Comparison of ENCODE assay signal across 2 cellular contexts in the genomic region with DNA sequence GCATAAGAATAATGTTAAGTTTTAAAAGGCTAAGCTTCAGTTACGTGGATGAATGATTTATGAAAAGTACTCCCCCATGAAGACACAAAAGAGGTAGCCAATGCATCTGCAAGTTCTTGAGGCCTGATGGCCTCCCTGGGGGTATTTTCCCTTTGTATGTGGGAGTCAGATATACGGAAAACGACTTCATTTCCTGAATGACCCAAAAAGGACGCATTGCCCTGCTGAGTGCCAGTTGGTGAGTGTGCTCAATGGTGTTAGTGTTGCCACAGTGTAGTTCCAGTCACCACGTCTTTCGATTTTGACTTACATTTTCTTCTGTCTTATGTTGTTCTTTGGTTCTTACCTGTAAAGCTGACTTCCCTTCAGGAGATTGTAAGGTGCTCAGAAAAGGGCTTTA.
TF ChIP-seq lines count a peak whose summit lies in the region.

No MANE protein-coding gene starts in this region.

TF ChIP-seq in HEK293, 187 proteins besides CTCF, POLR2A, EP300 and RAD21:
- TF ChIP-seq GLIS1 (tag by site-specific recombination; IDR thresholded peaks at IDR 0.05) (peak; percentile 33; the same call in 1 of the 2 replicates), FEZF1 (tag by site-specific recombination; IDR thresholded peaks at IDR 0.05) (0 out of 2 replicates have a peak, but pooled peaks have one; percentile 39)
- TF ChIP-seq, protein P1, sequence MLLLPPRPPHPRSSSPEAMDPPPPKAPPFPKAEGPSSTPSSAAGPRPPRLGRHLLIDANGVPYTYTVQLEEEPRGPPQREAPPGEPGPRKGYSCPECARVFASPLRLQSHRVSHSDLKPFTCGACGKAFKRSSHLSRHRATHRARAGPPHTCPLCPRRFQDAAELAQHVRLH (tag by site-specific recombination; IDR thresholded peaks at IDR 0.05): no peak
- TF ChIP-seq, protein P2, sequence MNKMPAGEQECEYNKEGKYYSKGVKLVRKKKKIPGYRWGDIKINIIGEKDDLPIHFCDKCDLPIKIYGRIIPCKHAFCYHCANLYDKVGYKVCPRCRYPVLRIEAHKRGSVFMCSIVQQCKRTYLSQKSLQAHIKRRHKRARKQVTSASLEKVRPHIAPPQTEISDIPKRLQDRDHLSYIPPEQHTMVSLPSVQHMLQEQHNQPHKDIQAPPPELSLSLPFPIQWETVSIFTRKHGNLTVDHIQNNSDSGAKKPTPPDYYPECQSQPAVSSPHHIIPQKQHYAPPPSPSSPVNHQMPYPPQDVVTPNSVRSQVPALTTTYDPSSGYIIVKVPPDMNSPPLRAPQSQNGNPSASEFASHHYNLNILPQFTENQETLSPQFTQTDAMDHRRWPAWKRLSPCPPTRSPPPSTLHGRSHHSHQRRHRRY (tag by site-specific recombination; IDR thresholded peaks at IDR 0.05): no peak
- TF ChIP-seq, protein P3, sequence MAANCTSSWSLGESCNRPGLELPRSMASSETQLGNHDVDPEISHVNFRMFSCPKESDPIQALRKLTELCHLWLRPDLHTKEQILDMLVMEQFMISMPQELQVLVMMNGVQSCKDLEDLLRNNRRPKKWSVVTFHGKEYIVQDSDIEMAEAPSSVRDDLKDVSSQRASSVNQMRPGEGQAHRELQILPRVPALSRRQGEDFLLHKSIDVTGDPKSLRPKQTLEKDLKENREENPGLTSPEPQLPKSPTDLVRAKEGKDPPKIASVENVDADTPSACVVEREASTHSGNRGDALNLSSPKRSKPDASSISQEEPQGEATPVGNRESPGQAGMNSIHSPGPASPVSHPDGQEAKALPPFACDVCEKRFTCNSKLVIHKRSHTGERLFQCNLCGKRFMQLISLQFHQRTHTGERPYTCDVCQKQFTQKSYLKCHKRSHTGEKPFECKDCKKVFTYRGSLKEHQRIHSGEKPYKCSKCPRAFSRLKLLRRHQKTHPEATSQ (tag by site-specific recombination; IDR thresholded peaks at IDR 0.05): no peak

TF ChIP-seq in GM12878, 131 proteins besides CTCF, POLR2A, EP300 and RAD21:
- TF ChIP-seq SRF (IDR thresholded peaks at IDR 0.05; ENCODE audit: low read depth in 2 of 2, low read length in 2 of 2) (peak; percentile 40 to 67; a peak in 2 of 4 replicates), MTA2 (IDR thresholded peaks at IDR 0.05; ENCODE audit: low read depth) (0 out of 2 replicates have a peak, but pooled peaks have one; percentile 8), WRNIP1 (IDR thresholded peaks at IDR 0.05; ENCODE audit: borderline replicate concordance, low read depth, low read length) (peak; percentile 78; the same call in 1 of the 2 replicates), POLR2AphosphoS5 (IDR thresholded peaks at IDR 0.05; ENCODE audit: low read length) (peak; percentile 50; the same call in 1 of the 2 replicates)
- TF ChIP-seq, protein P4, sequence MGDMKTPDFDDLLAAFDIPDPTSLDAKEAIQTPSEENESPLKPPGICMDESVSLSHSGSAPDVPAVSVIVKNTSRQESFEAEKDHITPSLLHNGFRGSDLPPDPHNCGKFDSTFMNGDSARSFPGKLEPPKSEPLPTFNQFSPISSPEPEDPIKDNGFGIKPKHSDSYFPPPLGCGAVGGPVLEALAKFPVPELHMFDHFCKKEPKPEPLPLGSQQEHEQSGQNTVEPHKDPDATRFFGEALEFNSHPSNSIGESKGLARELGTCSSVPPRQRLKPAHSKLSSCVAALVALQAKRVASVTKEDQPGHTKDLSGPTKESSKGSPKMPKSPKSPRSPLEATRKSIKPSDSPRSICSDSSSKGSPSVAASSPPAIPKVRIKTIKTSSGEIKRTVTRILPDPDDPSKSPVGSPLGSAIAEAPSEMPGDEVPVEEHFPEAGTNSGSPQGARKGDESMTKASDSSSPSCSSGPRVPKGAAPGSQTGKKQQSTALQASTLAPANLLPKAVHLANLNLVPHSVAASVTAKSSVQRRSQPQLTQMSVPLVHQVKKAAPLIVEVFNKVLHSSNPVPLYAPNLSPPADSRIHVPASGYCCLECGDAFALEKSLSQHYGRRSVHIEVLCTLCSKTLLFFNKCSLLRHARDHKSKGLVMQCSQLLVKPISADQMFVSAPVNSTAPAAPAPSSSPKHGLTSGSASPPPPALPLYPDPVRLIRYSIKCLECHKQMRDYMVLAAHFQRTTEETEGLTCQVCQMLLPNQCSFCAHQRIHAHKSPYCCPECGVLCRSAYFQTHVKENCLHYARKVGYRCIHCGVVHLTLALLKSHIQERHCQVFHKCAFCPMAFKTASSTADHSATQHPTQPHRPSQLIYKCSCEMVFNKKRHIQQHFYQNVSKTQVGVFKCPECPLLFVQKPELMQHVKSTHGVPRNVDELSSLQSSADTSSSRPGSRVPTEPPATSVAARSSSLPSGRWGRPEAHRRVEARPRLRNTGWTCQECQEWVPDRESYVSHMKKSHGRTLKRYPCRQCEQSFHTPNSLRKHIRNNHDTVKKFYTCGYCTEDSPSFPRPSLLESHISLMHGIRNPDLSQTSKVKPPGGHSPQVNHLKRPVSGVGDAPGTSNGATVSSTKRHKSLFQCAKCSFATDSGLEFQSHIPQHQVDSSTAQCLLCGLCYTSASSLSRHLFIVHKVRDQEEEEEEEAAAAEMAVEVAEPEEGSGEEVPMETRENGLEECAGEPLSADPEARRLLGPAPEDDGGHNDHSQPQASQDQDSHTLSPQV (IDR thresholded peaks at IDR 0.05): no peak; the same call in 1 of the 2 replicates
- TF ChIP-seq, protein P5, sequence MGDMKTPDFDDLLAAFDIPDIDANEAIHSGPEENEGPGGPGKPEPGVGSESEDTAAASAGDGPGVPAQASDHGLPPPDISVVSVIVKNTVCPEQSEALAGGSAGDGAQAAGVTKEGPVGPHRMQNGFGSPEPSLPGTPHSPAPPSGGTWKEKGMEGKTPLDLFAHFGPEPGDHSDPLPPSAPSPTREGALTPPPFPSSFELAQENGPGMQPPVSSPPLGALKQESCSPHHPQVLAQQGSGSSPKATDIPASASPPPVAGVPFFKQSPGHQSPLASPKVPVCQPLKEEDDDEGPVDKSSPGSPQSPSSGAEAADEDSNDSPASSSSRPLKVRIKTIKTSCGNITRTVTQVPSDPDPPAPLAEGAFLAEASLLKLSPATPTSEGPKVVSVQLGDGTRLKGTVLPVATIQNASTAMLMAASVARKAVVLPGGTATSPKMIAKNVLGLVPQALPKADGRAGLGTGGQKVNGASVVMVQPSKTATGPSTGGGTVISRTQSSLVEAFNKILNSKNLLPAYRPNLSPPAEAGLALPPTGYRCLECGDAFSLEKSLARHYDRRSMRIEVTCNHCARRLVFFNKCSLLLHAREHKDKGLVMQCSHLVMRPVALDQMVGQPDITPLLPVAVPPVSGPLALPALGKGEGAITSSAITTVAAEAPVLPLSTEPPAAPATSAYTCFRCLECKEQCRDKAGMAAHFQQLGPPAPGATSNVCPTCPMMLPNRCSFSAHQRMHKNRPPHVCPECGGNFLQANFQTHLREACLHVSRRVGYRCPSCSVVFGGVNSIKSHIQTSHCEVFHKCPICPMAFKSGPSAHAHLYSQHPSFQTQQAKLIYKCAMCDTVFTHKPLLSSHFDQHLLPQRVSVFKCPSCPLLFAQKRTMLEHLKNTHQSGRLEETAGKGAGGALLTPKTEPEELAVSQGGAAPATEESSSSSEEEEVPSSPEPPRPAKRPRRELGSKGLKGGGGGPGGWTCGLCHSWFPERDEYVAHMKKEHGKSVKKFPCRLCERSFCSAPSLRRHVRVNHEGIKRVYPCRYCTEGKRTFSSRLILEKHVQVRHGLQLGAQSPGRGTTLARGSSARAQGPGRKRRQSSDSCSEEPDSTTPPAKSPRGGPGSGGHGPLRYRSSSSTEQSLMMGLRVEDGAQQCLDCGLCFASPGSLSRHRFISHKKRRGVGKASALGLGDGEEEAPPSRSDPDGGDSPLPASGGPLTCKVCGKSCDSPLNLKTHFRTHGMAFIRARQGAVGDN (IDR thresholded peaks at IDR 0.05): peak; percentile 58
TF ChIP-seq in GM12878: peak in this region for 5.
